In the genomic region with DNA sequence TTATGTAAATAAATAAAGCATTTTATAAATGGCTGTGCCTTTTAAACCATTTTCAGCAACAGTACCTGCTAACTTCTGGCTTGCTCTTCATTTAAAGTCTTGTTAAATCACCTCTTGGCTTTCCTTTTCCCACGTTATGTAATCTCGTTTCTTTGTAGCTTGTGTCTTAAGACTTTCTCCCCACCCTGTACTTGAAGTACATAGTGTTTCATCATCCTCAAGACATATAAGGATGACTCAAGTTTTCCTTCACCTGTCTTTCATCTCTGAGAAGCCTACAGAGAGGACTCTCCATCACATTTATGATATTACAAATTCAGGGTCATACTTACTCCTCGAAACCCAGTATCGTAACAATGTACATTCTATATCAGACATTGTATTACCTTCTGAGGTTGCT, we compare ENCODE assay signal across 17 cellular contexts. TPM values are rescaled to one million over a fixed set of nuclear protein-coding genes. Genes with fewer than 3 reads are reported as not detected.
DNase-seq lines count a peak whose midpoint lies in the region; TF ChIP-seq lines count a peak whose summit lies in the region.
"Had no signal": no experiment of that assay in that cellular context is flagged by ENCODE, and none has a peak within 500 bp of the region (broad histone marks: within the 10 kb centered on the region; RNA-seq: fewer than 3 reads in every experiment).

No MANE protein-coding gene starts in this region.

- no peaks in the 10 kb centered on the region for H3K36me3 Mint-ChIP-seq in MCF 10A (ENCODE audit: insufficient read depth, unreplicated experiment)
- H3K36me3 Mint-ChIP-seq in osteocyte (ENCODE audit: unreplicated experiment): peaks cover 1% of the 10 kb centered on the region
- H3K36me3 Mint-ChIP-seq: CD8-positive, alpha-beta T cell had no signal

- H3K79me2 ChIP-seq in hepatocyte: no peaks in the 10 kb centered on the region
- H3K79me2 ChIP-seq in osteoblast (ENCODE audit: insufficient read depth, low read length): no peaks in the 10 kb centered on the region

- no peak overlapping the region for H3K27ac ChIP-seq in breast epithelium
- H3K27ac ChIP-seq in hepatocyte: no peak overlapping the region
- no peak overlapping the region for H3K27ac ChIP-seq in osteoblast (ENCODE audit: low read depth, low read length)
- H3K27ac ChIP-seq: 22Rv1 had no signal

- H2AFZ ChIP-seq in hepatocyte: no peak overlapping the region
- H2AFZ ChIP-seq in osteoblast (ENCODE audit: low read length): no peak overlapping the region
- H2AFZ ChIP-seq: GM23338 had no signal

- CTCF ChIA-PET in MCF 10A (lab: Yijun Ruan, JAX): interaction anchor here (0.6 to 1.8 kb wide), 7 partner anchors 14 to 249 kb away, joined by 3 to 7 read pairs (median 3); no protein-coding TSS in a partner anchor

- H3K27me3 ChIP-seq in breast epithelium: no peaks in the 10 kb centered on the region
- H3K27me3 ChIP-seq in hepatocyte: no peaks in the 10 kb centered on the region
- H3K27me3 ChIP-seq in osteoblast (ENCODE audit: insufficient read depth, low read length): no peaks in the 10 kb centered on the region

- WGBS in hepatocyte (ENCODE audit: low lambda C conversion rate, missing lambda C conversion rate): 89% methylated on average over 4 of the region's 4 CpGs

- no TSS peak for BruUV-seq in MCF 10A (replicated peaks; lab: Mats Ljungman, UMichigan)

- no peaks in the 10 kb centered on the region for H3K9me2 ChIP-seq in hepatocyte (replicated peaks; ENCODE audit: insufficient read depth)

- H3K4me1 Mint-ChIP-seq in MCF 10A (ENCODE audit: insufficient read depth, unreplicated experiment) (peaks cover 20% of the 10 kb centered on the region), osteocyte (ENCODE audit: unreplicated experiment) (peaks cover 2% of the 10 kb centered on the region)
- H3K4me1 Mint-ChIP-seq: CD14-positive monocyte had no signal

- H3K9me3 Mint-ChIP-seq in MCF 10A (ENCODE audit: unreplicated experiment) (no peaks in the 10 kb centered on the region), osteocyte (ENCODE audit: unreplicated experiment) (peaks cover 7% of the 10 kb centered on the region)
- H3K9me3 Mint-ChIP-seq: GM23338 had no signal

- H3K9me3 ChIP-seq in breast epithelium: no peaks in the 10 kb centered on the region
- H3K9me3 ChIP-seq in hepatocyte (ENCODE audit: low read depth): no peaks in the 10 kb centered on the region
- no peaks in the 10 kb centered on the region for H3K9me3 ChIP-seq in osteoblast (ENCODE audit: low read depth, low read length)

- H3K27ac Mint-ChIP-seq in MCF 10A (ENCODE audit: low read depth, unreplicated experiment): no peak overlapping the region
- no peak overlapping the region for H3K27ac Mint-ChIP-seq in osteocyte (ENCODE audit: unreplicated experiment)
- H3K27ac Mint-ChIP-seq: CD8-positive, alpha-beta T cell; GM23338 had no signal

- H3K36me3 ChIP-seq in breast epithelium (no peaks in the 10 kb centered on the region), hepatocyte (replicated peaks; ENCODE audit: insufficient read depth, low read depth) (no peaks in the 10 kb centered on the region), osteoblast (ENCODE audit: insufficient read depth, low read length) (no peaks in the 10 kb centered on the region)

- TF ChIP-seq CTCF in MCF 10A (IDR thresholded peaks at IDR 0.05; ENCODE audit: unreplicated experiment) (no peak), breast epithelium (IDR thresholded peaks at IDR 0.05) (no peak), choroid plexus epithelial cell (conservative IDR thresholded peaks at IDR 0.05; ENCODE audit: low read depth, low read length) (no peak), hepatocyte (IDR thresholded peaks at IDR 0.05; ENCODE audit: poor library complexity) (no peak), osteocyte (IDR thresholded peaks at IDR 0.05) (no peak), osteoblast (IDR thresholded peaks at IDR 0.05; ENCODE audit: extremely low read depth, low read depth, low read length) (no peak)

- DNase-seq in MCF 10A (ENCODE audit: unreplicated experiment) (peak; percentile 81), breast epithelium (ENCODE audit: low spot score in 2 of 2) (no peak), choroid plexus epithelial cell (ENCODE audit: low read depth) (peak; percentile 28), hepatocyte (ENCODE audit: low spot score) (peak; percentile 27), dedifferentiated amniotic fluid mesenchymal stem cell (ENCODE audit: extremely low spot score) (no peak), osteocyte (ENCODE audit: extremely low spot score, unreplicated experiment) (no peak), NCI-H510A treated with DMSO at 0.1 percent for 48 hours (lab: John Stamatoyannopoulos, UW) (no peak), osteoblast (ENCODE audit: insufficient read length, low spot score, missing footprints) (no peak)
- DNase-seq: CD8-positive, alpha-beta T cell; COR-L47; DMS153; DMS79 treated with DMSO at 0.1 percent for 48 hours; EL; H7 had no signal

- H3K4me1 ChIP-seq in breast epithelium: no peaks in the 10 kb centered on the region
- no peaks in the 10 kb centered on the region for H3K4me1 ChIP-seq in hepatocyte (ENCODE audit: insufficient read depth)
- H3K4me1 ChIP-seq in osteoblast (ENCODE audit: insufficient read depth, low read length): peaks cover 3% of the 10 kb centered on the region

- intact Hi-C loops in MCF 10A (cut with micrococcal nuclease): no loop called here
- intact Hi-C loops in breast epithelium (cut with DNase I; ENCODE audit: low total_unique reads): no loop called here

- no peak overlapping the region for H3K4me2 ChIP-seq in hepatocyte
- H3K4me2 ChIP-seq in osteoblast (ENCODE audit: insufficient read depth, low read length): no peak overlapping the region
- H3K4me2 ChIP-seq: GM23338 had no signal

- H3K27me3 Mint-ChIP-seq in MCF 10A (ENCODE audit: insufficient read depth, unreplicated experiment): no peaks in the 10 kb centered on the region
- no peaks in the 10 kb centered on the region for H3K27me3 Mint-ChIP-seq in osteocyte (ENCODE audit: unreplicated experiment)

- H3K4me3 Mint-ChIP-seq in MCF 10A (ENCODE audit: unreplicated experiment) (no peak overlapping the region), osteocyte (ENCODE audit: unreplicated experiment) (no peak overlapping the region)
- H3K4me3 Mint-ChIP-seq: CD14-positive monocyte; CD8-positive, alpha-beta T cell; GM23338 had no signal

- no peak for TF ChIP-seq POLR2A in breast epithelium (IDR thresholded peaks at IDR 0.05)

- H4K20me1 ChIP-seq in hepatocyte (ENCODE audit: insufficient read depth, poor library complexity, severe bottlenecking) (no peaks in the 10 kb centered on the region), osteoblast (ENCODE audit: insufficient read depth, low read length) (no peaks in the 10 kb centered on the region)

- no peak overlapping the region for H3K4me3 ChIP-seq in breast epithelium
- H3K4me3 ChIP-seq in choroid plexus epithelial cell (ENCODE audit: low read depth, low read length): no peak overlapping the region
- H3K4me3 ChIP-seq in hepatocyte: no peak overlapping the region
- no peak overlapping the region for H3K4me3 ChIP-seq in osteoblast (ENCODE audit: insufficient read depth, low read length)
- H3K4me3 ChIP-seq: GM23338 had no signal

- POLR2A ChIA-PET in MCF 10A (lab: Yijun Ruan, JAX): interaction anchor here (0.6 to 1.0 kb wide), 7 partner anchors 12 to 1352 kb away, joined by 3 to 6 read pairs (median 3); no protein-coding TSS in a partner anchor

RNA-seq across cellular contexts. Expression of a gene that starts 33.9 kb away (rescaled TPM):
- 11.4 and 11.7 TPM in 2 replicates for total RNA-seq in MCF 10A (2022)
- total RNA-seq in breast epithelium: 10 to 100 TPM; 15.5 to 24.6 (median 23.1) TPM
- total RNA-seq in hepatocyte: 24.7 and 34.4 TPM in 2 replicates
- 14.0 and 15.6 TPM in 2 replicates for polyA plus RNA-seq in hepatocyte
- 4.7 and 6.0 TPM in 2 replicates for total RNA-seq in osteocyte
- 18.0 and 19.5 TPM in 2 replicates for total RNA-seq in osteoblast

Comparison
In these comparisons a context has a peak if more than half of its experiments do, and no peak if none do; other contexts are left out.
1. DNase-seq: peak in MCF 10A (single experiment), choroid plexus epithelial cell (single experiment) and hepatocyte (single experiment); none in breast epithelium (0 of 2), dedifferentiated amniotic fluid mesenchymal stem cell (single experiment), osteocyte (single experiment), NCI-H510A treated with DMSO at 0.1 percent for 48 hours (single experiment) and osteoblast (single experiment).